ENCODE assay signal across 19 cellular contexts in the genomic region with DNA sequence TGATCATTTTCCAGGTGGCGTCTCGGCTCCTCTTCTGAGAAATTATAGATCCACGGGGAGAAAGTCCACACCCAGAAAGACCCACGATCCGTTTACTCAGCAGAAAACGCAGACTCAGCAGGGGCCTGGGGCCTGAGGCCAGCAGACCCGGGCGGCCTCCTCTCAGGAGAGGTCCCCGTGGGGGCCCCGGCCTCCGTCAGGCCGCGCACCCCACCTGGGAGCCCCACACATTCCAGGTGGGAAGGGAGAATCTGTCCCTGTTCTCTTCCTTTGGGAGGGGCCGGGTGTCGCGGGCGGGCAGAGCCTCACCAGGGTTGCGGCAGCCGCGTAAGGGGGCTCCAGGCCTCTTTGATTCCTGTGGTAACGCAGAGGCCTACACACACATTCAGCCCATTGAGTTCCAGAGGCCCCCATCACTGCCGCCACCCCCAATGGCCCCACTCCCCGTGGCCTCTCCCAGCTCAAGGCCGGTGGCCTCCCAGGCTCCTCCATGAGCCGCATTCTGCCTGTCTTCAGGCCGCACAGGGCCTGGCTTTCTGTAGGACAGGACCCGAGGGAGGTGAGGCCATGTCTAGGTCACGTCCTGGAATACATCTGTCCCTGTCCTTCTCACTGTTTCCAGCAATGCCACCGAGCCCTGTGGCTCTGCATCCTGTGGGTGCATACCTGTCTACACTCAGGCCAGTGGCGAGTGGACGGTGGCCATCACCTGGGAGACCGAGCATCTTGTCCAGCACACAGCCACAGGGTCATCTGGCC. TPM values are rescaled to one million over a fixed set of nuclear protein-coding genes. Genes with fewer than 3 reads are reported as not detected.
DNase-seq lines count a peak whose midpoint lies in the region; ATAC-seq, FAIRE-seq and TF ChIP-seq lines count a peak whose summit lies in the region.
"Had no signal": no experiment of that assay in that cellular context is flagged by ENCODE, and none has a peak within 500 bp of the region (broad histone marks: within the 10 kb centered on the region; RNA-seq: fewer than 3 reads in every experiment).

No MANE protein-coding gene starts in this region.

- H3K4me3 ChIP-seq in A549 (no peak overlapping the region), H7 (ENCODE audit: insufficient read depth, low read depth, low read length) (no peak overlapping the region), neuronal stem cell (ENCODE audit: low read length in 2 of 2) (peak overlapping the region in 1 of 2 donors; percentile 16), transverse colon (no peak overlapping the region)
- H3K4me3 ChIP-seq: BLaER1 treated with 17β-estradiol and CSF1 and Interleukin-3, amounts not matched to agents 10 nM and 100 nM; MG63; PC-9 had no signal

- H3K36me3 Mint-ChIP-seq in activated T-helper 2 cell treated with anti-CD3 and anti-CD28 coated beads, Interferon-gamma antibody, Interleukin-2, Interleukin-4, amounts not matched to agents 10 μg/mL and 5 μg/mL and 100 μg/mL, durations not matched to agents 14 hours and 24 hours and 36 hours (ENCODE audit: low read depth): peaks cover 3% of the 10 kb centered on the region

- H2BK120ac ChIP-seq in neuronal stem cell (ENCODE audit: low read depth, low read length): no peak overlapping the region

- H3K9me3 ChIP-seq in A549: peaks cover 21% of the 10 kb centered on the region; the same call in 2 of the 3 replicates
- peaks cover 5 to 6% of the 10 kb centered on the region in 2 donors for H3K9me3 ChIP-seq in neuronal stem cell (replicated peaks in 1 of 2; ENCODE audit: control insufficient read depth in 2 of 2, insufficient read depth in 1 of 2, low read depth in 1 of 2, low read length in 2 of 2)
- peaks cover 0 to 6% of the 10 kb centered on the region in 2 donors for H3K9me3 ChIP-seq in transverse colon

- H2AK5ac ChIP-seq in neuronal stem cell (ENCODE audit: low read depth, low read length): no peak overlapping the region

- H4K8ac ChIP-seq in neuronal stem cell (ENCODE audit: low read depth, low read length): no peak overlapping the region

- no peak overlapping the region for H2BK12ac ChIP-seq in neuronal stem cell (ENCODE audit: low read length)

- H3K27ac ChIP-seq in A549 (no peak overlapping the region), neuronal stem cell (replicated peaks; ENCODE audit: low read length) (no peak overlapping the region), transverse colon (no peak overlapping the region)
- H3K27ac ChIP-seq: BLaER1 treated with 17β-estradiol and CSF1 and Interleukin-3, amounts not matched to agents 10 nM and 100 nM; PC-9 had no signal

- DNase-seq in A549 (ENCODE audit: low read depth in 1 of 2, low spot score in 1 of 2): no peak
- DNase-seq in H7: peak; percentile 56
- peak; percentile 38 for DNase-seq in islet precursor cell
- DNase-seq in neuronal stem cell (ENCODE audit: low spot score): no peak
- DNase-seq in transverse colon: no peak
- no peak for DNase-seq in activated T-helper 2 cell treated with anti-CD3 and anti-CD28 coated beads, Interferon-gamma antibody, Interleukin-2, Interleukin-4, amounts not matched to agents 10 μg/mL and 5 μg/mL and 100 μg/mL, durations not matched to agents 14 hours and 24 hours and 36 hours (ENCODE audit: low spot score)
- no peak for DNase-seq in activated CD8-positive, alpha-beta memory T cell treated with anti-CD3 and anti-CD28 coated beads, Interleukin-2, amount 50 U/mL, for 48 hours
- DNase-seq in Kasumi-1 (lab: John Stamatoyannopoulos, UW): no peak
- DNase-seq: CD8-positive, alpha-beta memory T cell; GOT3; Karpas-422; MG63; NCI-H1092; NCI-H1436 treated with DMSO at 0.1 percent for 48 hours; NCI-H2029; PC-9 had no signal

- peaks cover 5% of the 10 kb centered on the region for H3K79me1 ChIP-seq in neuronal stem cell (ENCODE audit: low read depth, low read length)

- H3K4me2 ChIP-seq in A549 (no peak overlapping the region), neuronal stem cell (ENCODE audit: insufficient read depth, low read length, poor library complexity, severe bottlenecking) (no peak overlapping the region)
- H3K4me2 ChIP-seq: BLaER1 treated with 17β-estradiol and CSF1 and Interleukin-3, amounts not matched to agents 10 nM and 100 nM; PC-9 had no signal

- H3K9ac ChIP-seq in neuronal stem cell (ENCODE audit: low read depth, low read length, poor library complexity): no peak overlapping the region
- H3K9ac ChIP-seq: BLaER1 treated with 17β-estradiol and CSF1 and Interleukin-3, amounts not matched to agents 10 nM and 100 nM had no signal

- H3K27me3 Mint-ChIP-seq in activated T-helper 2 cell treated with anti-CD3 and anti-CD28 coated beads, Interferon-gamma antibody, Interleukin-2, Interleukin-4, amounts not matched to agents 10 μg/mL and 5 μg/mL and 100 μg/mL, durations not matched to agents 14 hours and 24 hours and 36 hours (ENCODE audit: low read depth): no peaks in the 10 kb centered on the region
- H3K27me3 Mint-ChIP-seq: CD8-positive, alpha-beta memory T cell had no signal

- CTCF ChIA-PET in A549 (lab: Yijun Ruan, JAX): interaction anchor here (1.2 kb wide), 1 partner anchor 134 kb away, joined by 3 read pairs; no protein-coding TSS in a partner anchor

- 89% methylated on average over 32 of the region's 32 CpGs for WGBS in A549 (ENCODE audit: missing lambda C conversion rate)
- WGBS in neuronal stem cell (ENCODE audit: extremely low coverage in 2 of 2, insufficient read length in 2 of 2, insufficient replicate concordance in 1 of 2), 2 donors: no CpG with 5 or more reads among the region's 32 CpGs
- WGBS in transverse colon (ENCODE audit: low coverage in 1 of 2), 2 donors: 81% methylated on average over 24 of the region's 32 CpGs; no CpG with 5 or more reads in 1 of the 2 donors

- H4K91ac ChIP-seq in neuronal stem cell (ENCODE audit: low read depth, low read length, poor library complexity): no peak overlapping the region

- TF ChIP-seq CTCF in A549 (IDR thresholded peaks at IDR 0.05): no peak
- no peak for TF ChIP-seq CTCF in transverse colon (IDR thresholded peaks at IDR 0.05)

- H2BK5ac ChIP-seq in neuronal stem cell (ENCODE audit: low read length): no peak overlapping the region

- H2AFZ ChIP-seq in neuronal stem cell (ENCODE audit: low read length): no peak overlapping the region
- H2AFZ ChIP-seq: PC-9 had no signal

- peaks cover 15% of the 10 kb centered on the region for H3K9me3 Mint-ChIP-seq in activated T-helper 2 cell treated with anti-CD3 and anti-CD28 coated beads, Interferon-gamma antibody, Interleukin-2, Interleukin-4, amounts not matched to agents 10 μg/mL and 5 μg/mL and 100 μg/mL, durations not matched to agents 14 hours and 24 hours and 36 hours

- no peak for TF ChIP-seq POLR2A in A549 (IDR thresholded peaks at IDR 0.05; ENCODE audit: low read length)
- TF ChIP-seq POLR2A in transverse colon (IDR thresholded peaks at IDR 0.05): no peak

- no peak overlapping the region for H3K4me3 Mint-ChIP-seq in activated T-helper 2 cell treated with anti-CD3 and anti-CD28 coated beads, Interferon-gamma antibody, Interleukin-2, Interleukin-4, amounts not matched to agents 10 μg/mL and 5 μg/mL and 100 μg/mL, durations not matched to agents 14 hours and 24 hours and 36 hours (ENCODE audit: low read depth)
- H3K4me3 Mint-ChIP-seq: CD8-positive, alpha-beta memory T cell had no signal

- H3K4me1 ChIP-seq in A549: peaks cover 5% of the 10 kb centered on the region; the same call in 1 of the 3 replicates
- no peaks in the 10 kb centered on the region for H3K4me1 ChIP-seq in neuronal stem cell (ENCODE audit: control insufficient read depth in 2 of 2, insufficient read depth in 1 of 2, low read depth in 1 of 2, low read length in 2 of 2)
- peaks cover 0 to 9% (median 6%) of the 10 kb centered on the region in 4 donors for H3K4me1 ChIP-seq in transverse colon
- H3K4me1 ChIP-seq: BLaER1 treated with 17β-estradiol and CSF1 and Interleukin-3, amounts not matched to agents 10 nM and 100 nM had no signal

- H3K27me3 ChIP-seq in H7 (ENCODE audit: control insufficient read depth, insufficient read depth, low read length) (no peaks in the 10 kb centered on the region), neuronal stem cell (ENCODE audit: control insufficient read depth in 3 of 3, insufficient read depth in 3 of 3, low read depth in 1 of 3, low read length in 3 of 3) (no peaks in the 10 kb centered on the region), transverse colon (no peaks in the 10 kb centered on the region)
- H3K27me3 ChIP-seq: BLaER1 treated with 17β-estradiol and CSF1 and Interleukin-3, amounts not matched to agents 10 nM and 100 nM; MG63 had no signal

- H2BK15ac ChIP-seq in neuronal stem cell (ENCODE audit: low read length): no peak overlapping the region

- no peaks in the 10 kb centered on the region for H3K4me1 Mint-ChIP-seq in activated T-helper 2 cell treated with anti-CD3 and anti-CD28 coated beads, Interferon-gamma antibody, Interleukin-2, Interleukin-4, amounts not matched to agents 10 μg/mL and 5 μg/mL and 100 μg/mL, durations not matched to agents 14 hours and 24 hours and 36 hours (ENCODE audit: low read depth)
- H3K4me1 Mint-ChIP-seq: CD8-positive, alpha-beta memory T cell had no signal

- peak overlapping the region; percentile 73 for H3K23ac ChIP-seq in neuronal stem cell (ENCODE audit: low read depth, low read length, poor library complexity)

- H3K27ac Mint-ChIP-seq in activated T-helper 2 cell treated with anti-CD3 and anti-CD28 coated beads, Interferon-gamma antibody, Interleukin-2, Interleukin-4, amounts not matched to agents 10 μg/mL and 5 μg/mL and 100 μg/mL, durations not matched to agents 14 hours and 24 hours and 36 hours: no peak overlapping the region

- H3K18ac ChIP-seq in neuronal stem cell (ENCODE audit: low read length): no peak overlapping the region

- ATAC-seq in A549: no peak

- intact Hi-C loops in transverse colon (cut with DNase I; ENCODE audit: low total_unique reads): no loop called here
- intact Hi-C loops in activated T-helper 2 cell treated with anti-CD3 and anti-CD28 coated beads, Interferon-gamma antibody, Interleukin-2, Interleukin-4, amounts not matched to agents 10 μg/mL and 5 μg/mL and 100 μg/mL, durations not matched to agents 14 hours and 24 hours and 36 hours (cut with micrococcal nuclease): no loop called here

- in situ Hi-C loops in transverse colon (cut with MboI; ENCODE audit: low pct_ligation_motif_present in 1 of 4, low pct_unique_long_range_greater_than_20kb in 1 of 4, low sequenced_read_pairs in 3 of 4): no loop called here

- H3K36me3 ChIP-seq in H7 (replicated peaks; ENCODE audit: control insufficient read depth, insufficient read depth, low read length) (no peaks in the 10 kb centered on the region), neuronal stem cell (replicated peaks in 1 of 2; ENCODE audit: control insufficient read depth in 2 of 2, insufficient read depth in 2 of 2, low read length in 2 of 2) (peaks cover 3 to 13% of the 10 kb centered on the region in 2 donors), transverse colon (no peaks in the 10 kb centered on the region)

- no peak for FAIRE-seq in A549 (lab: Jason Lieb, UNC)
- FAIRE-seq: GM12891 had no signal

- H3K14ac ChIP-seq in neuronal stem cell (ENCODE audit: low read length): no peak overlapping the region

- POLR2A ChIA-PET in A549 (lab: Yijun Ruan, JAX): interaction anchor here (1.2 kb wide), 1 partner anchor 12 kb away, joined by 3 read pairs; the partner anchor contains the start of genes NUBP2 and SPSB3

- no peak for TF ChIP-seq EP300 in A549 (IDR thresholded peaks at IDR 0.05)
- no peak for TF ChIP-seq EP300 in transverse colon (IDR thresholded peaks at IDR 0.05; ENCODE audit: low read depth)

- TF ChIP-seq RAD21 in A549 (conservative IDR thresholded peaks at IDR 0.05 in 1 of 2, IDR thresholded peaks at IDR 0.05 in 1 of 2): no peak

- H3K4ac ChIP-seq in neuronal stem cell (ENCODE audit: low read length): no peak overlapping the region

RNA-seq across cellular contexts. Expression of gene IGFALS, which starts 1.6 kb away (rescaled TPM):
- polyA plus RNA-seq in A549 (2011; rRNA removed): 0.08 TPM in 1 of 2 replicates, not detected in the other
- polyA plus RNA-seq in A549 (2012; cell fraction: cytosol; rRNA removed): 0.03 and 0.04 TPM in 2 replicates
- polyA plus RNA-seq in A549 (2012; cell fraction: nucleus; rRNA removed): 0.34 and 0.77 TPM in 2 replicates
- 0.05 to 0.08 TPM in 2 of 3 replicates, not detected in the other for polyA plus RNA-seq in A549 (2017; fragmentation: RNase III; extraction: RNeasy Plus Mini Kit Qiagen cat#74134 plus additional on column Dnase treatment)
- polyA minus RNA-seq in A549 (2011; rRNA and poly(A)+ RNA removed): 0.33 TPM in 1 of 2 replicates, not detected in the other
- not detected in 2 replicates for total RNA-seq in H7 (2014; rRNA removed; shearing (Covaris generic))
- 0.06 TPM for polyA plus RNA-seq in neuronal stem cell (2013, experiment 1 of 2)
- polyA plus RNA-seq in neuronal stem cell (2013, experiment 2 of 2): 0.08 TPM
- 10 to 100 TPM in 1 of 4 donors, under 1 TPM in 2, not detected in 1; 0.27 to 10.8 (median 0.48) TPM for total RNA-seq in transverse colon
- total RNA-seq in activated T-helper 2 cell treated with anti-CD3 and anti-CD28 coated beads, Interferon-gamma antibody, Interleukin-2, Interleukin-4, amounts not matched to agents 10 μg/mL and 5 μg/mL and 100 μg/mL, durations not matched to agents 14 hours and 24 hours and 36 hours: not detected in 2 replicates
- total RNA-seq: A673; CD8-positive, alpha-beta memory T cell; PC-9 had no signal
- polyA plus RNA-seq: CD8-positive, alpha-beta memory T cell had no signal

RNA-seq across cellular contexts. Expression of gene NUBP2, which starts 12.3 kb away (rescaled TPM):
- polyA plus RNA-seq in A549 (2011; rRNA removed): 21.9 and 24.7 TPM in 2 replicates
- 94.4 and 129 TPM in 2 replicates for polyA plus RNA-seq in A549 (2012; cell fraction: cytosol; rRNA removed)
- 147 and 177 TPM in 2 replicates for polyA plus RNA-seq in A549 (2012; cell fraction: nucleus; rRNA removed)
- 58.9 to 65.3 TPM (median 60.7 TPM) in 3 replicates for polyA plus RNA-seq in A549 (2017; fragmentation: RNase III; extraction: RNeasy Plus Mini Kit Qiagen cat#74134 plus additional on column Dnase treatment)
- 9.3 and 9.5 TPM in 2 replicates for polyA minus RNA-seq in A549 (2011; rRNA and poly(A)+ RNA removed)
- total RNA-seq in H7 (2014; rRNA removed; shearing (Covaris generic)): 138 and 152 TPM in 2 replicates
- 52.2 TPM for polyA plus RNA-seq in neuronal stem cell (2013, experiment 1 of 2)
- 50.6 TPM for polyA plus RNA-seq in neuronal stem cell (2013, experiment 2 of 2)
- total RNA-seq in transverse colon: 100 to 1,000 TPM in 1 of 4 donors, 10 to 100 TPM in 3; 15.3 to 165 (median 59.6) TPM
- total RNA-seq in activated T-helper 2 cell treated with anti-CD3 and anti-CD28 coated beads, Interferon-gamma antibody, Interleukin-2, Interleukin-4, amounts not matched to agents 10 μg/mL and 5 μg/mL and 100 μg/mL, durations not matched to agents 14 hours and 24 hours and 36 hours: 64.5 and 66.7 TPM in 2 replicates

RNA-seq across cellular contexts. Expression of gene SPSB3, which starts 12.7 kb away (rescaled TPM):
- 9.2 and 10.6 TPM in 2 replicates for polyA plus RNA-seq in A549 (2011; rRNA removed)
- 20.8 and 26.8 TPM in 2 replicates for polyA plus RNA-seq in A549 (2012; cell fraction: cytosol; rRNA removed)
- 88.1 and 104 TPM in 2 replicates for polyA plus RNA-seq in A549 (2012; cell fraction: nucleus; rRNA removed)
- polyA plus RNA-seq in A549 (2017; fragmentation: RNase III; extraction: RNeasy Plus Mini Kit Qiagen cat#74134 plus additional on column Dnase treatment): 10.6 to 17.3 TPM (median 14.6 TPM) in 3 replicates
- 7.2 and 7.4 TPM in 2 replicates for polyA minus RNA-seq in A549 (2011; rRNA and poly(A)+ RNA removed)
- 43.3 and 60.4 TPM in 2 replicates for total RNA-seq in H7 (2014; rRNA removed; shearing (Covaris generic))
- polyA plus RNA-seq in neuronal stem cell (2013, experiment 1 of 2): 25.2 TPM
- polyA plus RNA-seq in neuronal stem cell (2013, experiment 2 of 2): 23.3 TPM
- total RNA-seq in transverse colon: 100 to 1,000 TPM; 101 to 289 (median 125) TPM
- total RNA-seq in activated T-helper 2 cell treated with anti-CD3 and anti-CD28 coated beads, Interferon-gamma antibody, Interleukin-2, Interleukin-4, amounts not matched to agents 10 μg/mL and 5 μg/mL and 100 μg/mL, durations not matched to agents 14 hours and 24 hours and 36 hours: 27.1 and 28.3 TPM in 2 replicates

RNA-seq across cellular contexts. Expression of gene MRPS34, which starts 22.2 kb away (rescaled TPM):
- polyA plus RNA-seq in A549 (2011; rRNA removed) (105 and 118 TPM in 2 replicates), A549 (2017; fragmentation: RNase III; extraction: RNeasy Plus Mini Kit Qiagen cat#74134 plus additional on column Dnase treatment) (210 to 220 TPM (median 214 TPM) in 3 replicates)
- polyA plus RNA-seq in A549 (2012; cell fraction: cytosol; rRNA removed): 247 and 255 TPM in 2 replicates
- 134 and 202 TPM in 2 replicates for polyA plus RNA-seq in A549 (2012; cell fraction: nucleus; rRNA removed)
- polyA minus RNA-seq in A549 (2011; rRNA and poly(A)+ RNA removed): 33.4 and 34.5 TPM in 2 replicates
- 304 and 324 TPM in 2 replicates for total RNA-seq in H7 (2014; rRNA removed; shearing (Covaris generic))
- 108 TPM for polyA plus RNA-seq in neuronal stem cell (2013, experiment 1 of 2)
- 110 TPM for polyA plus RNA-seq in neuronal stem cell (2013, experiment 2 of 2)
- total RNA-seq in transverse colon: 100 to 1,000 TPM; 102 to 253 (median 121) TPM
- total RNA-seq in activated T-helper 2 cell treated with anti-CD3 and anti-CD28 coated beads, Interferon-gamma antibody, Interleukin-2, Interleukin-4, amounts not matched to agents 10 μg/mL and 5 μg/mL and 100 μg/mL, durations not matched to agents 14 hours and 24 hours and 36 hours: 179 and 184 TPM in 2 replicates

RNA-seq across cellular contexts. Expression of gene EME2, which starts 22.5 kb away (rescaled TPM):
- 2.9 and 3.7 TPM in 2 replicates for polyA plus RNA-seq in A549 (2011; rRNA removed)
- polyA plus RNA-seq in A549 (2012; cell fraction: cytosol; rRNA removed): 7.0 and 8.9 TPM in 2 replicates
- 77.2 and 97.0 TPM in 2 replicates for polyA plus RNA-seq in A549 (2012; cell fraction: nucleus; rRNA removed)
- polyA plus RNA-seq in A549 (2017; fragmentation: RNase III; extraction: RNeasy Plus Mini Kit Qiagen cat#74134 plus additional on column Dnase treatment): 13.0 to 17.3 TPM (median 16.5 TPM) in 3 replicates
- polyA minus RNA-seq in A549 (2011; rRNA and poly(A)+ RNA removed): 3.7 and 3.8 TPM in 2 replicates
- 12.7 and 15.3 TPM in 2 replicates for total RNA-seq in H7 (2014; rRNA removed; shearing (Covaris generic))
- polyA plus RNA-seq in neuronal stem cell (2013, experiment 1 of 2): 3.6 TPM
- polyA plus RNA-seq in neuronal stem cell (2013, experiment 2 of 2): 3.3 TPM
- 100 to 1,000 TPM in 1 of 4 donors, 10 to 100 TPM in 3; 23.6 to 173 (median 45.4) TPM for total RNA-seq in transverse colon
- total RNA-seq in activated T-helper 2 cell treated with anti-CD3 and anti-CD28 coated beads, Interferon-gamma antibody, Interleukin-2, Interleukin-4, amounts not matched to agents 10 μg/mL and 5 μg/mL and 100 μg/mL, durations not matched to agents 14 hours and 24 hours and 36 hours: 26.1 and 26.2 TPM in 2 replicates

Comparison
In these comparisons a context has a peak if more than half of its experiments do, and no peak if none do; other contexts are left out.
1. DNase-seq: peak in H7 (single experiment) and islet precursor cell (single experiment); none in A549 (0 of 2), neuronal stem cell (single experiment), transverse colon (single experiment), activated T-helper 2 cell treated with anti-CD3 and anti-CD28 coated beads, Interferon-gamma antibody, Interleukin-2, Interleukin-4, amounts not matched to agents 10 μg/mL and 5 μg/mL and 100 μg/mL, durations not matched to agents 14 hours and 24 hours and 36 hours (single experiment), activated CD8-positive, alpha-beta memory T cell treated with anti-CD3 and anti-CD28 coated beads, Interleukin-2, amount 50 U/mL, for 48 hours (single experiment) and Kasumi-1 (0 of 2).